In genomic region chr9:2662496-2662895, GRCh38 we compare ENCODE assay signal across 13 cellular contexts. TPM values are rescaled to one million over a fixed set of nuclear protein-coding genes. Genes with fewer than 3 reads are reported as not detected.
DNase-seq lines count a peak whose midpoint lies in the region; ATAC-seq and TF ChIP-seq lines count a peak whose summit lies in the region.
"Had no signal": no experiment of that assay in that cellular context is flagged by ENCODE, and none has a peak within 500 bp of the region (broad histone marks: within the 10 kb centered on the region; RNA-seq: fewer than 3 reads in every experiment).

No MANE protein-coding gene starts in this region.

- peak; percentile 49 to 79 for TF ChIP-seq CTCF in GM23338 (conservative IDR thresholded peaks at IDR 0.05; ENCODE audit: low read depth in 2 of 2)
- peak; percentile 47 for TF ChIP-seq CTCF in WERI-Rb-1 (IDR thresholded peaks at IDR 0.05; ENCODE audit: low read depth, low read length)
- TF ChIP-seq CTCF in progenitor cell of endocrine pancreas (IDR thresholded peaks at IDR 0.05; ENCODE audit: unreplicated experiment), result peak; percentile 19

- H3K27me3 ChIP-seq in GM23338 (ENCODE audit: insufficient read depth) (no peaks in the 10 kb centered on the region), WERI-Rb-1 (ENCODE audit: insufficient read depth, low read depth, severe bottlenecking) (no peaks in the 10 kb centered on the region)

- ATAC-seq in GM23338, result peak; percentile 90
- ATAC-seq in left ventricle myocardium superior, result peak; percentile 4
- ATAC-seq in GM18861 (IDR thresholded peaks at IDR 0.05; ENCODE audit: unreplicated experiment), result no peak

- H3K4me3 ChIP-seq in GM23338, result no peak overlapping the region
- no peak overlapping the region for H3K4me3 ChIP-seq in WERI-Rb-1 (ENCODE audit: low read depth, low read length)

- H3K36me3 ChIP-seq in GM23338 (ENCODE audit: insufficient read depth), result no peaks in the 10 kb centered on the region
- H3K36me3 ChIP-seq in WERI-Rb-1, result no peaks in the 10 kb centered on the region

- H4K20me1 ChIP-seq in GM23338 (replicated peaks; ENCODE audit: insufficient read depth), result no peaks in the 10 kb centered on the region

- H3K27ac ChIP-seq in GM23338 (ENCODE audit: low read depth) (no peak overlapping the region), WERI-Rb-1 (no peak overlapping the region)

- H3K9me3 Mint-ChIP-seq in GM23338, result peaks cover 16% of the 10 kb centered on the region; the same call in 2 of the 3 replicates
- H3K9me3 Mint-ChIP-seq in progenitor cell of endocrine pancreas (ENCODE audit: low read depth), result peaks cover 12% of the 10 kb centered on the region

- no peaks in the 10 kb centered on the region for H3F3A ChIP-seq in GM23338 (replicated peaks; ENCODE audit: low read depth)

- POLR2A ChIA-PET in HEK293T (lab: Yijun Ruan, JAX), result no interaction called here

- H3K36me3 Mint-ChIP-seq in GM23338 (ENCODE audit: low read depth) (peaks cover 21% of the 10 kb centered on the region), progenitor cell of endocrine pancreas (ENCODE audit: insufficient read depth) (peaks cover 5% of the 10 kb centered on the region)

- CTCF ChIA-PET in HEK293T (lab: Yijun Ruan, JAX), result interaction anchor here (0.6 kb wide), 1 partner anchor 328 kb away, joined by 3 read pairs; no protein-coding TSS in a partner anchor

- H3K4me1 ChIP-seq in GM23338 (ENCODE audit: insufficient read depth), result 0 out of 2 replicates have a peak, but pooled peaks cover 5% of the 10 kb centered on the region

- H3K27ac Mint-ChIP-seq in GM23338 (no peak overlapping the region), progenitor cell of endocrine pancreas (no peak overlapping the region)
- H3K27ac Mint-ChIP-seq: stimulated activated naive CD8-positive, alpha-beta T cell treated with anti-CD3 and anti-CD28 coated beads, Interleukin-15, Interleukin-2, amounts not matched to agents 100 ng/mL and 50 ng/mL, for 24 hours had no signal

- H3K9me2 ChIP-seq in GM23338 (ENCODE audit: insufficient read depth), result peaks cover 3% of the 10 kb centered on the region; the same call in 1 of the 2 replicates

- H3K79me2 ChIP-seq in GM23338 (replicated peaks; ENCODE audit: insufficient read depth), result no peaks in the 10 kb centered on the region

- intact Hi-C loops in left ventricle myocardium superior (cut with micrococcal nuclease), result no loop called here

- H3K27me3 Mint-ChIP-seq in GM23338 (ENCODE audit: insufficient read depth, low read depth, poor library complexity) (peaks cover 2% of the 10 kb centered on the region), progenitor cell of endocrine pancreas (peaks cover 11% of the 10 kb centered on the region)

- H3K9me3 ChIP-seq in WERI-Rb-1 (ENCODE audit: severe bottlenecking), result peaks cover 6% of the 10 kb centered on the region

- DNase-seq in GM23338 (ENCODE audit: low spot score) (peak; percentile 62), WERI-Rb-1 (peak; percentile 65), left ventricle myocardium superior (no peak), progenitor cell of endocrine pancreas (ENCODE audit: low spot score, unreplicated experiment) (no peak), DMS153 treated with DMSO at 0.1 percent for 48 hours (lab: John Stamatoyannopoulos, UW; ENCODE audit: unreplicated experiment) (no peak), HEK293T (ENCODE audit: extremely low spot score) (no peak)
- DNase-seq: IMR-90 had no signal

- H3K4me1 Mint-ChIP-seq in GM23338, result peaks cover 5% of the 10 kb centered on the region; the same call in 1 of the 3 replicates
- H3K4me1 Mint-ChIP-seq in progenitor cell of endocrine pancreas (ENCODE audit: low read depth), result no peaks in the 10 kb centered on the region

- H2AFZ ChIP-seq in GM23338, result no peak overlapping the region

- no peak overlapping the region for H3K4me2 ChIP-seq in GM23338

- H3K4me3 Mint-ChIP-seq in GM23338 (no peak overlapping the region), progenitor cell of endocrine pancreas (ENCODE audit: low read depth) (no peak overlapping the region)
- H3K4me3 Mint-ChIP-seq: stimulated activated naive CD8-positive, alpha-beta T cell treated with anti-CD3 and anti-CD28 coated beads, Interleukin-15, Interleukin-2, amounts not matched to agents 100 ng/mL and 50 ng/mL, for 24 hours had no signal

TF ChIP-seq in GM23338, 12 proteins besides CTCF, POLR2A, EP300 and RAD21:
- TF ChIP-seq REST (IDR thresholded peaks at IDR 0.05; ENCODE audit: unreplicated experiment) (no peak), JUNB (IDR thresholded peaks at IDR 0.05; ENCODE audit: unreplicated experiment) (peak; percentile 52)
TF ChIP-seq in GM23338: peak in this region for 1.

TF ChIP-seq in HEK293T, 16 proteins besides CTCF, POLR2A, EP300 and RAD21:
- TF ChIP-seq BHLHE40 (IDR thresholded peaks at IDR 0.05; ENCODE audit: borderline replicate concordance), result no peak
- TF ChIP-seq PKNOX1 (IDR thresholded peaks at IDR 0.05), result no peak
- TF ChIP-seq LEF1 (IDR thresholded peaks at IDR 0.05; ENCODE audit: borderline replicate concordance), result no peak
- TF ChIP-seq SP1 (IDR thresholded peaks at IDR 0.05), result no peak
- no peak for TF ChIP-seq NFRKB (IDR thresholded peaks at IDR 0.05)
- no peak for TF ChIP-seq ARNT (IDR thresholded peaks at IDR 0.05)
- TF ChIP-seq FOXA1 (IDR thresholded peaks at IDR 0.05), result no peak
- TF ChIP-seq CTBP1 (IDR thresholded peaks at IDR 0.05; ENCODE audit: borderline replicate concordance), result no peak
- no peak for TF ChIP-seq L3MBTL2 (conservative IDR thresholded peaks at IDR 0.05)
TF ChIP-seq in HEK293T: peak in this region for 0.

RNA-seq across cellular contexts. Expression of gene VLDLR, which starts 40.9 kb away (rescaled TPM):
- total RNA-seq in GM23338 (2014; rRNA removed; shearing (Covaris generic)), result 46.3 and 49.8 TPM in 2 replicates
- polyA plus RNA-seq in GM23338 (2016; fragmentation: Nextera tagmentation; extraction: Ambion mirVana), result 13.2 and 14.9 TPM in 2 replicates
- total RNA-seq in left ventricle myocardium superior (132 TPM), progenitor cell of endocrine pancreas (8.1 and 9.9 TPM in 2 replicates)

RNA-seq across cellular contexts. Expression of gene KCNV2, which starts 54.8 kb away (rescaled TPM):
- not detected in 2 replicates for total RNA-seq in GM23338 (2014; rRNA removed; shearing (Covaris generic))
- polyA plus RNA-seq in GM23338 (2016; fragmentation: Nextera tagmentation; extraction: Ambion mirVana), result 0.38 and 0.60 TPM in 2 replicates
- total RNA-seq in left ventricle myocardium superior, result not detected
- not detected in 2 replicates for total RNA-seq in progenitor cell of endocrine pancreas
- total RNA-seq: activated CD8-positive, alpha-beta memory T cell treated with anti-CD3 and anti-CD28 coated beads for 36 hours; IMR-90; mononuclear cell had no signal
- polyA plus RNA-seq: adipose tissue, esophagus, IMR-90 had no signal

Comparison
In these comparisons a context has a peak if more than half of its experiments do, and no peak if none do; other contexts are left out.
1. DNase-seq: peak in GM23338 (single experiment) and WERI-Rb-1 (single experiment); none in left ventricle myocardium superior (single experiment), progenitor cell of endocrine pancreas (single experiment), DMS153 treated with DMSO at 0.1 percent for 48 hours (single experiment) and HEK293T (single experiment).
2. Peak in every context shown above with its lines, with median percentiles within 50 percentile points of each other: CTCF ChIP-seq.